In genomic region chr22:38935616-38936015, GRCh38 we compare ENCODE assay signal across 2 cellular contexts.
TF ChIP-seq lines count a peak whose summit lies in the region.

No MANE protein-coding gene starts in this region.

TF ChIP-seq in A549, 52 proteins besides CTCF, POLR2A, EP300 and RAD21 (continued from another document):
- TF ChIP-seq E2F6 (IDR thresholded peaks at IDR 0.05; ENCODE audit: borderline replicate concordance, low read depth) (no peak), HDAC2 (IDR thresholded peaks at IDR 0.05) (no peak), ZC3H11A (IDR thresholded peaks at IDR 0.05) (no peak), EHMT2 (IDR thresholded peaks at IDR 0.05; ENCODE audit: low read depth) (no peak), HMGXB4 (CRISPR knock-in tag; IDR thresholded peaks at IDR 0.05; ENCODE audit: borderline replicate concordance) (no peak)

TF ChIP-seq in HCT116, 20 proteins besides CTCF, POLR2A, EP300 and RAD21 (continued from another document):
- TF ChIP-seq ZBTB33 (IDR thresholded peaks at IDR 0.05; ENCODE audit: extremely low read depth, insufficient replicate concordance, low read length), result no peak
- no peak for TF ChIP-seq TCF7L2 (IDR thresholded peaks at IDR 0.05; ENCODE audit: borderline replicate concordance, extremely low read depth, insufficient read depth, insufficient read length)
- TF ChIP-seq EGR1 (IDR thresholded peaks at IDR 0.05; ENCODE audit: low read depth), result no peak
- no peak for TF ChIP-seq ZNF274 (IDR thresholded peaks at IDR 0.05; ENCODE audit: low read depth, low read length)
- no peak for TF ChIP-seq YY1 (IDR thresholded peaks at IDR 0.05; ENCODE audit: extremely low read depth, insufficient replicate concordance, low read depth, low read length)
- no peak for TF ChIP-seq SP1 (IDR thresholded peaks at IDR 0.05; ENCODE audit: low read depth)
